ENCODE assay signal across 25 cellular contexts in genomic region chr12:7747196-7747595, GRCh38. TPM values are rescaled to one million over a fixed set of nuclear protein-coding genes. Genes with fewer than 3 reads are reported as not detected.
DNase-seq lines count a peak whose midpoint lies in the region; ATAC-seq and TF ChIP-seq lines count a peak whose summit lies in the region.
"Had no signal": no experiment of that assay in that cellular context is flagged by ENCODE, and none has a peak within 500 bp of the region (broad histone marks: within the 10 kb centered on the region; RNA-seq: fewer than 3 reads in every experiment).

Gene CLEC4C, minus strand, starts transcription at chr12:7747375. Its CDS starts 27 bp downstream, at chr12:7747348.

- no peak for TF ChIP-seq CTCF in CD14-positive monocyte (IDR thresholded peaks at IDR 0.05)
- no peak for TF ChIP-seq CTCF in OCI-LY3 (IDR thresholded peaks at IDR 0.05; ENCODE audit: low read depth, low read length)

- H3K27ac Mint-ChIP-seq in CD14-positive monocyte = peak within 1 kb of the TSS; percentile 16 to 88 (median 72)
- H3K27ac Mint-ChIP-seq in memory B cell = no peak within 1 kb of the TSS
- H3K27ac Mint-ChIP-seq in naive thymus-derived CD8-positive, alpha-beta T cell = peak within 1 kb of the TSS in 1 of 10 donors; percentile 67

- H3K27me3 ChIP-seq in OCI-LY3 (ENCODE audit: low read depth, low read length) = no peaks in the 10 kb centered on the region

- H3K4me3 Mint-ChIP-seq in CD14-positive monocyte (peak within 1 kb of the TSS; percentile 34 to 52), memory B cell (peak within 1 kb of the TSS; percentile 15)
- H3K4me3 Mint-ChIP-seq in naive thymus-derived CD8-positive, alpha-beta T cell = peak within 1 kb of the TSS in 2 of 10 donors; percentile 24 to 63
- H3K4me3 Mint-ChIP-seq: CD4-positive, alpha-beta memory T cell had no signal

- no peak within 1 kb of the TSS for H3K4me2 ChIP-seq in OCI-LY3 (ENCODE audit: low read length)

- H3K27me3 Mint-ChIP-seq in CD14-positive monocyte (ENCODE audit: low read depth in 3 of 3) = peaks cover 0 to 1% (median 0%) of the 10 kb centered on the region in 3 donors
- H3K27me3 Mint-ChIP-seq in memory B cell = peaks cover 7% of the 10 kb centered on the region
- H3K27me3 Mint-ChIP-seq in naive thymus-derived CD8-positive, alpha-beta T cell = peaks cover 0 to 2% (median 0%) of the 10 kb centered on the region in 5 donors

- H3K4me1 Mint-ChIP-seq in CD14-positive monocyte (peaks cover 42% of the 10 kb centered on the region), memory B cell (peaks cover 3% of the 10 kb centered on the region)
- H3K4me1 Mint-ChIP-seq in naive thymus-derived CD8-positive, alpha-beta T cell = peaks cover 0 to 11% (median 0%) of the 10 kb centered on the region in 4 donors
- H3K4me1 Mint-ChIP-seq: CD4-positive, alpha-beta memory T cell had no signal

- no peaks in the 10 kb centered on the region for H4K20me1 ChIP-seq in OCI-LY3 (ENCODE audit: insufficient read depth, low read length)

- peaks cover 0 to 5% (median 3%) of the 10 kb centered on the region in 7 donors for H3K9me3 Mint-ChIP-seq in CD14-positive monocyte
- H3K9me3 Mint-ChIP-seq in memory B cell = peaks cover 5% of the 10 kb centered on the region
- peaks cover 0 to 9% (median 6%) of the 10 kb centered on the region in 9 donors for H3K9me3 Mint-ChIP-seq in naive thymus-derived CD8-positive, alpha-beta T cell

- H3K27ac ChIP-seq in OCI-LY3 (ENCODE audit: low read length) = no peak within 1 kb of the TSS
- H3K27ac ChIP-seq: RWPE1 had no signal

- no peaks in the 10 kb centered on the region for H3K9me3 ChIP-seq in OCI-LY3 (ENCODE audit: insufficient read depth, low read length)

- POLR2A ChIA-PET in naive thymus-derived CD8-positive, alpha-beta T cell (lab: Charles Lee) = no interaction called here

- H3K4me3 ChIP-seq in OCI-LY3 (ENCODE audit: low read length) = no peak within 1 kb of the TSS

- no peak for DNase-seq in CD14-positive monocyte (ENCODE audit: low spot score)
- no peak for DNase-seq in memory B cell (ENCODE audit: low spot score in 2 of 2)
- DNase-seq in naive thymus-derived CD8-positive, alpha-beta T cell = no peak
- DNase-seq in superior temporal gyrus (ENCODE audit: extremely low spot score) = no peak
- DNase-seq in NCI-H1105 treated with DMSO at 0.1 percent for 48 hours (lab: John Stamatoyannopoulos, UW) = no peak
- DNase-seq: Caco-2; CD4-positive, alpha-beta memory T cell; DMS 273 treated with DMSO at 0.1 percent for 48 hours; DMS79 treated with DMSO at 0.1 percent for 48 hours; H7; KBM-7; MM.1S; NCI-H1694; NCI-H2081 treated with DMSO at 0.1 percent for 48 hours; NCI-H2171 treated with DMSO at 0.1 percent for 48 hours; NCI-H446; NCI-H526; SHP77 treated with DMSO at 0.1 percent for 48 hours had no signal

- ATAC-seq in memory B cell (ENCODE audit: low read depth) = no peak
- ATAC-seq in naive thymus-derived CD8-positive, alpha-beta T cell = no peak
- ATAC-seq: HepG2, SK-N-SH treated with all-trans-retinoic acid at 6 μM for 48 hours had no signal

- H3K9ac ChIP-seq in OCI-LY3 (ENCODE audit: low read length) = no peak within 1 kb of the TSS

- peak; percentile 30 for TF ChIP-seq POLR2A in GM19193 (IDR thresholded peaks at IDR 0.05; ENCODE audit: extremely low read depth, insufficient read depth, insufficient read length)

- intact Hi-C loops in CD14-positive monocyte (cut with micrococcal nuclease) = no loop called here

- H3K79me2 ChIP-seq in OCI-LY3 (ENCODE audit: low read length) = no peaks in the 10 kb centered on the region

- H3K4me1 ChIP-seq in OCI-LY3 (ENCODE audit: low read length) = peaks cover 15% of the 10 kb centered on the region
- H3K4me1 ChIP-seq: Caco-2 had no signal

- H3K36me3 Mint-ChIP-seq in CD14-positive monocyte = no peaks in the 10 kb centered on the region
- peaks cover 6% of the 10 kb centered on the region for H3K36me3 Mint-ChIP-seq in memory B cell
- H3K36me3 Mint-ChIP-seq in naive thymus-derived CD8-positive, alpha-beta T cell = peaks cover 0 to 8% (median 2%) of the 10 kb centered on the region in 3 donors
- H3K36me3 Mint-ChIP-seq: CD4-positive, alpha-beta memory T cell had no signal

- peak within 1 kb of the TSS; percentile 91; the same call in 1 of the 2 replicates for H2AFZ ChIP-seq in OCI-LY3 (ENCODE audit: low read depth, low read length)

- H3K36me3 ChIP-seq in OCI-LY3 (replicated peaks; ENCODE audit: low read depth, low read length) = no peaks in the 10 kb centered on the region

RNA-seq across cellular contexts. Expression of gene CLEC4C, which starts in this region (rescaled TPM):
- polyA plus RNA-seq in CD14-positive monocyte = 1 to 10 TPM in 1 of 2 donors, under 1 TPM in 1; 0.54 to 1.4 TPM
- total RNA-seq in naive thymus-derived CD8-positive, alpha-beta T cell = not detected
- not detected for polyA plus RNA-seq in naive thymus-derived CD8-positive, alpha-beta T cell
- total RNA-seq: A673; Caco-2; CD4-positive, alpha-beta memory T cell; HepG2 had no signal
- polyA plus RNA-seq: BJ; CD4-positive, alpha-beta memory T cell; HepG2 had no signal
